In genomic region chr4:84648863-84649647, GRCh38 we compare ENCODE assay signal across 24 cellular contexts.
DNase-seq lines count a peak whose midpoint lies in the region; TF ChIP-seq lines count a peak whose summit lies in the region.
"Had no signal": no experiment of that assay in that cellular context is flagged by ENCODE, and none has a peak within 500 bp of the region (broad histone marks: within the 10 kb centered on the region; RNA-seq: fewer than 3 reads in every experiment).

No MANE protein-coding gene starts in this region.

- POLR2A ChIA-PET in MCF 10A (lab: Yijun Ruan, JAX) (interaction anchor here (0.7 to 1.5 kb wide), 4 partner anchors 10 to 71 kb away, joined by 3 to 7 read pairs (median 4); no protein-coding TSS in a partner anchor), OCI-LY7 (lab: Charles Lee) (no interaction called here)

- 41 to 72% methylated on average over 10 of the region's 10 CpGs for WGBS in testis, 2 donors

- H3K36me3 ChIP-seq in breast epithelium = no peaks in the 10 kb centered on the region
- H3K36me3 ChIP-seq in colonic mucosa = no peaks in the 10 kb centered on the region
- no peaks in the 10 kb centered on the region for H3K36me3 ChIP-seq in testis (ENCODE audit: low read depth, missing control alignments)
- no peaks in the 10 kb centered on the region for H3K36me3 ChIP-seq in OCI-LY7 (ENCODE audit: insufficient read depth, low read length)
- H3K36me3 ChIP-seq: SJSA1, thyroid gland had no signal

- no peaks in the 10 kb centered on the region for H3K4me1 Mint-ChIP-seq in MCF 10A (ENCODE audit: insufficient read depth, unreplicated experiment)
- H3K4me1 Mint-ChIP-seq: activated B cell treated with CpG ODN at 0.5 μM for 24 hours had no signal

- no peaks in the 10 kb centered on the region for H3K79me2 ChIP-seq in OCI-LY7 (ENCODE audit: insufficient read depth, low read depth, low read length)

- H3K36me3 Mint-ChIP-seq in MCF 10A (ENCODE audit: insufficient read depth, unreplicated experiment) = no peaks in the 10 kb centered on the region

- no peak for TF ChIP-seq POLR2A in breast epithelium (IDR thresholded peaks at IDR 0.05)
- no peak for TF ChIP-seq POLR2A in testis (IDR thresholded peaks at IDR 0.05)

- no peak overlapping the region for H3K27ac ChIP-seq in breast epithelium
- H3K27ac ChIP-seq in colonic mucosa = peak overlapping the region; percentile 68
- H3K27ac ChIP-seq in testis = peak overlapping the region; percentile 25 to 60
- H3K27ac ChIP-seq in substantia nigra (ENCODE audit: low read depth, low read length, poor library complexity, severe bottlenecking) = no peak overlapping the region
- no peak overlapping the region for H3K27ac ChIP-seq in OCI-LY7 (ENCODE audit: low read depth, low read length, poor library complexity, severe bottlenecking)
- H3K27ac ChIP-seq: SJSA1 had no signal

- H3K4me1 ChIP-seq in breast epithelium (no peaks in the 10 kb centered on the region), colonic mucosa (peaks cover 11% of the 10 kb centered on the region), testis (peaks cover 12% of the 10 kb centered on the region), OCI-LY7 (ENCODE audit: insufficient read depth, low read length, poor library complexity, severe bottlenecking) (no peaks in the 10 kb centered on the region)
- H3K4me1 ChIP-seq: SJSA1 had no signal

- CTCF ChIA-PET in MCF 10A (lab: Yijun Ruan, JAX) (interaction anchor here (0.6 kb wide), 2 partner anchors 24 to 79 kb away, joined by 4 to 5 read pairs; no protein-coding TSS in a partner anchor), OCI-LY7 (lab: Charles Lee; ENCODE audit: unreplicated experiment) (no interaction called here)

- intact Hi-C loops in MCF 10A (cut with micrococcal nuclease) = no loop called here
- intact Hi-C loops in breast epithelium (cut with DNase I; ENCODE audit: low total_unique reads) = no loop called here
- intact Hi-C loops in colonic mucosa (cut with DNase I) = no loop called here
- intact Hi-C loops in testis (cut with DNase I; ENCODE audit: low total_unique reads) = no loop called here
- intact Hi-C loops in OCI-LY7 (cut with micrococcal nuclease; ENCODE audit: unreplicated experiment) = no loop called here

- TF ChIP-seq CTCF in MCF 10A (IDR thresholded peaks at IDR 0.05; ENCODE audit: unreplicated experiment) = no peak
- no peak for TF ChIP-seq CTCF in breast epithelium (IDR thresholded peaks at IDR 0.05)
- TF ChIP-seq CTCF in colonic mucosa (IDR thresholded peaks at IDR 0.05) = no peak
- TF ChIP-seq CTCF in testis (IDR thresholded peaks at IDR 0.05) = no peak
- TF ChIP-seq CTCF in OCI-LY7 (conservative IDR thresholded peaks at IDR 0.05; ENCODE audit: low read length) = no peak

- H3K9ac ChIP-seq in colonic mucosa (ENCODE audit: low read depth in 2 of 2, low read length in 2 of 2) = peak overlapping the region in 1 of 2 donors; percentile 15

- H3K4me3 ChIP-seq in breast epithelium (no peak overlapping the region), colonic mucosa (no peak overlapping the region), testis (no peak overlapping the region), OCI-LY7 (ENCODE audit: low read depth, low read length, poor library complexity, severe bottlenecking) (no peak overlapping the region)
- H3K4me3 ChIP-seq: GM12878, SJSA1, thyroid gland had no signal

- no peaks in the 10 kb centered on the region for H3K9me2 ChIP-seq in OCI-LY7 (ENCODE audit: insufficient read depth, low read length)

- no peaks in the 10 kb centered on the region for H3K27me3 Mint-ChIP-seq in MCF 10A (ENCODE audit: insufficient read depth, unreplicated experiment)
- H3K27me3 Mint-ChIP-seq: activated B cell treated with CpG ODN at 0.5 μM for 24 hours; activated CD8-positive, alpha-beta T cell treated with anti-CD3 and anti-CD28 coated beads for 36 hours had no signal

- DNase-seq in MCF 10A (ENCODE audit: unreplicated experiment) (no peak), breast epithelium (ENCODE audit: low spot score in 2 of 2) (no peak), MV-4-11 (lab: John Stamatoyannopoulos, UW) (peak; percentile 53), colonic mucosa (peak; percentile 73), testis (peak; percentile 74), substantia nigra (lab: John Stamatoyannopoulos, UW) (no peak), HuH-7.5 (ENCODE audit: low spot score) (no peak), OCI-LY7 (ENCODE audit: low spot score) (no peak)
- DNase-seq: activated B cell treated with CpG ODN at 0.5 μM for 24 hours; activated CD8-positive, alpha-beta T cell treated with anti-CD3 and anti-CD28 coated beads for 36 hours; activated naive CD4-positive, alpha-beta T cell treated with Interleukin-2 at 50 U/mL for 16 hours; activated T-cell treated with anti-CD3 and anti-CD28 coated beads, Interleukin-2, amount 50 U/mL, for 1 hour; central memory CD4-positive, alpha-beta T cell; erythroblast; kidney; NCI-H1092 treated with DMSO at 0.1 percent for 48 hours; NCI-H446; nephron progenitor cell; OCI-M1; stimulated activated naive CD4-positive, alpha-beta T cell; thyroid gland had no signal

- no peak overlapping the region for H3K27ac Mint-ChIP-seq in MCF 10A (ENCODE audit: low read depth, unreplicated experiment)
- H3K27ac Mint-ChIP-seq: activated B cell treated with CpG ODN at 0.5 μM for 24 hours; activated CD8-positive, alpha-beta T cell treated with anti-CD3 and anti-CD28 coated beads for 36 hours; nephron progenitor cell had no signal

- H3K9me3 Mint-ChIP-seq in MCF 10A (ENCODE audit: unreplicated experiment) = no peaks in the 10 kb centered on the region
- H3K9me3 Mint-ChIP-seq: activated B cell treated with CpG ODN at 0.5 μM for 24 hours; activated CD8-positive, alpha-beta T cell treated with anti-CD3 and anti-CD28 coated beads for 36 hours; nephron progenitor cell had no signal

- H3K4me3 Mint-ChIP-seq in MCF 10A (ENCODE audit: unreplicated experiment) = no peak overlapping the region
- H3K4me3 Mint-ChIP-seq: activated B cell treated with CpG ODN at 0.5 μM for 24 hours; activated CD8-positive, alpha-beta T cell treated with anti-CD3 and anti-CD28 coated beads for 36 hours; CD14-positive monocyte; nephron progenitor cell had no signal

- BruUV-seq in MCF 10A (replicated peaks; lab: Mats Ljungman, UMichigan) (TSS peak; percentile 37), OCI-LY7 (replicated peaks; lab: Mats Ljungman, UMichigan) (no TSS peak)

- H2AFZ ChIP-seq in OCI-LY7 (ENCODE audit: low read length) = no peak overlapping the region

- H4K20me1 ChIP-seq in OCI-LY7 (ENCODE audit: insufficient read depth, low read length) = no peaks in the 10 kb centered on the region

- no peaks in the 10 kb centered on the region for H3K27me3 ChIP-seq in breast epithelium
- H3K27me3 ChIP-seq in colonic mucosa = no peaks in the 10 kb centered on the region
- no peaks in the 10 kb centered on the region for H3K27me3 ChIP-seq in testis
- H3K27me3 ChIP-seq: thyroid gland had no signal

- H3K4me2 ChIP-seq in OCI-LY7 (ENCODE audit: low read length) = no peak overlapping the region

- H3K9me3 ChIP-seq in breast epithelium (no peaks in the 10 kb centered on the region), colonic mucosa (no peaks in the 10 kb centered on the region), testis (no peaks in the 10 kb centered on the region), OCI-LY7 (ENCODE audit: low read length) (no peaks in the 10 kb centered on the region)
- H3K9me3 ChIP-seq: SJSA1, thyroid gland had no signal

Comparison
In these comparisons a context has a peak if more than half of its experiments do, and no peak if none do; other contexts are left out.
1. DNase-seq: peak in MV-4-11 (single experiment), colonic mucosa (single experiment) and testis (single experiment); none in MCF 10A (single experiment), breast epithelium (0 of 2), substantia nigra (0 of 49), HuH-7.5 (single experiment) and OCI-LY7 (single experiment).
2. H3K27ac ChIP-seq: peak in colonic mucosa (single experiment) and testis (2 of 2); none in breast epithelium (0 of 2), substantia nigra (single experiment) and OCI-LY7 (single experiment).